In the genomic region with DNA sequence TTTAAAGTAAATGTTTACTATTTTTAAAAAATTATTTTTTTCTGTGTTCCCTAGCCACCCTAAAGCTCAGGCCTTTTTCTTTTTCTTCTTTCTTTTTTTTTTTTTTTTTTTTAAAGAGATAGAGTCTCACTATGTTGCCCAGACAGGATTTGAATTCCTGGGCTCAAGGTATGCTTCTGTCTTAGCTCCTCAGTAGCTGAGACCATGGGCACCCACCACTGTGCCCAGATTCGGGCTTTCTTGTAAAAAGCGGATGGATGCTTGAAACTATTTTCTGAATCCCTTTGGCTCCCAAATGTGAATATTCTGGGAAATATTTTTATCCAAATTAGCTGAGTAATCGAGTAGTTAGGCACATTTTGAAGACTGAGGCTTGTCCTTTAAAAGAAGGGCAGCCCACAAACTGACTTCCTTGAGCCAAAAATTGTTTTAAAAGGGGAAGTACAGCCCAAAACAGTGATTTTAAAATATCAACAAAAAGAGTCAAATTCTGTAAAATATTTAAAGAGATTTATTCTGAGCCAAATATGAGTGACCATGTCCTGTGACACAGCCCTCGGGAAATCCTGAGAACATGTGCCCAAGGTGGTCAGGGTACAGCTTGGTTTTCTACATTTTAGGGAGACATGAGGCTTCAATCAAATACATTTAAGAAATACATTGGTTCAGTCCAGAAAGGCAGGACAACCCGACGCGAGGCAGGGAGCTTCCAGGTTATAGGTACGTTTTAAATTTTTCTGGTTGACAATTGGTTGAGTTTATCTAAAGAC, we compare ENCODE assay signal across 7 cellular contexts. TPM values are rescaled to one million over a fixed set of nuclear protein-coding genes. Genes with fewer than 3 reads are reported as not detected.
DNase-seq lines count a peak whose midpoint lies in the region; ATAC-seq, FAIRE-seq and TF ChIP-seq lines count a peak whose summit lies in the region.

No MANE protein-coding gene starts in this region.

- no peaks in the 10 kb centered on the region for H3K9me3 ChIP-seq in kidney (ENCODE audit: control insufficient read depth in 1 of 2, low read length in 2 of 2)

- peak overlapping the region; percentile 78 for H3K27ac Mint-ChIP-seq in activated T-helper 2 cell treated with anti-CD3 and anti-CD28 coated beads, Interferon-gamma antibody, Interleukin-2, Interleukin-4, amounts not matched to agents 10 μg/mL and 5 μg/mL and 100 μg/mL, durations not matched to agents 14 hours and 24 hours and 36 hours

- H3K4me3 Mint-ChIP-seq in activated T-helper 2 cell treated with anti-CD3 and anti-CD28 coated beads, Interferon-gamma antibody, Interleukin-2, Interleukin-4, amounts not matched to agents 10 μg/mL and 5 μg/mL and 100 μg/mL, durations not matched to agents 14 hours and 24 hours and 36 hours (ENCODE audit: low read depth), result peak overlapping the region; percentile 47

- FAIRE-seq in kidney (lab: Jason Lieb, UNC), result no peak

- intact Hi-C loops in activated T-helper 2 cell treated with anti-CD3 and anti-CD28 coated beads, Interferon-gamma antibody, Interleukin-2, Interleukin-4, amounts not matched to agents 10 μg/mL and 5 μg/mL and 100 μg/mL, durations not matched to agents 14 hours and 24 hours and 36 hours (cut with micrococcal nuclease), result no loop called here
- intact Hi-C loops in kidney (cut with DNase I), result no loop called here

- H3K4me1 Mint-ChIP-seq in activated T-helper 2 cell treated with anti-CD3 and anti-CD28 coated beads, Interferon-gamma antibody, Interleukin-2, Interleukin-4, amounts not matched to agents 10 μg/mL and 5 μg/mL and 100 μg/mL, durations not matched to agents 14 hours and 24 hours and 36 hours (ENCODE audit: low read depth), result peaks cover 28% of the 10 kb centered on the region

- peak overlapping the region in 1 of 2 donors; percentile 30 for H3K9ac ChIP-seq in kidney (ENCODE audit: low read length in 2 of 2)

- H3K4me1 ChIP-seq in kidney (ENCODE audit: control insufficient read depth in 1 of 2, insufficient read depth in 1 of 2, low read depth in 1 of 2, low read length in 2 of 2), result peaks cover 12% of the 10 kb centered on the region in 2 donors

- in situ Hi-C loops in KBM-7 (cut with MboI; ENCODE audit: low pct_unique_long_range_greater_than_20kb, low sequenced_read_pairs), result no loop called here

- TF ChIP-seq CTCF in kidney (IDR thresholded peaks at IDR 0.05; ENCODE audit: borderline replicate concordance, extremely low read depth, insufficient read depth), result no peak

- no peaks in the 10 kb centered on the region for H3K36me3 Mint-ChIP-seq in activated T-helper 2 cell treated with anti-CD3 and anti-CD28 coated beads, Interferon-gamma antibody, Interleukin-2, Interleukin-4, amounts not matched to agents 10 μg/mL and 5 μg/mL and 100 μg/mL, durations not matched to agents 14 hours and 24 hours and 36 hours (ENCODE audit: low read depth)

- DNase-seq in KBM-7, result peak; percentile 61
- DNase-seq in activated T-helper 2 cell treated with anti-CD3 and anti-CD28 coated beads, Interferon-gamma antibody, Interleukin-2, Interleukin-4, amounts not matched to agents 10 μg/mL and 5 μg/mL and 100 μg/mL, durations not matched to agents 14 hours and 24 hours and 36 hours (ENCODE audit: low spot score), result no peak
- DNase-seq in kidney, result no peak
- peak in 3 of 49 donors; percentile 33 to 42 (median 37) for DNase-seq in substantia nigra (lab: John Stamatoyannopoulos, UW)
- no peak for DNase-seq in DMS153 treated with DMSO at 0.1 percent for 48 hours (lab: John Stamatoyannopoulos, UW; ENCODE audit: unreplicated experiment)

- H3K27ac ChIP-seq in kidney (ENCODE audit: low read depth in 2 of 2, low read length in 2 of 2) (peak overlapping the region; percentile 75 to 91), substantia nigra (ENCODE audit: low read depth, low read length, poor library complexity, severe bottlenecking) (peak overlapping the region; percentile 96)

- H3K9me3 Mint-ChIP-seq in activated T-helper 2 cell treated with anti-CD3 and anti-CD28 coated beads, Interferon-gamma antibody, Interleukin-2, Interleukin-4, amounts not matched to agents 10 μg/mL and 5 μg/mL and 100 μg/mL, durations not matched to agents 14 hours and 24 hours and 36 hours, result no peaks in the 10 kb centered on the region

- H3K4me3 ChIP-seq in kidney (ENCODE audit: low read length in 2 of 2), result peak overlapping the region; percentile 92 to 93

- no peaks in the 10 kb centered on the region for H3K27me3 Mint-ChIP-seq in activated T-helper 2 cell treated with anti-CD3 and anti-CD28 coated beads, Interferon-gamma antibody, Interleukin-2, Interleukin-4, amounts not matched to agents 10 μg/mL and 5 μg/mL and 100 μg/mL, durations not matched to agents 14 hours and 24 hours and 36 hours (ENCODE audit: low read depth)

- H3K36me3 ChIP-seq in kidney (ENCODE audit: control insufficient read depth in 1 of 2, insufficient read depth in 2 of 2, low read length in 2 of 2), result no peaks in the 10 kb centered on the region

- ATAC-seq in HG03521 (IDR thresholded peaks at IDR 0.05; ENCODE audit: unreplicated experiment) (no peak), GM18907 (IDR thresholded peaks at IDR 0.05; ENCODE audit: unreplicated experiment) (no peak)

RNA-seq across cellular contexts. Expression of a gene that starts 28.8 kb away (rescaled TPM):
- total RNA-seq in activated T-helper 2 cell treated with anti-CD3 and anti-CD28 coated beads, Interferon-gamma antibody, Interleukin-2, Interleukin-4, amounts not matched to agents 10 μg/mL and 5 μg/mL and 100 μg/mL, durations not matched to agents 14 hours and 24 hours and 36 hours, result not detected in 2 replicates
- not detected for total RNA-seq in kidney
- not detected for polyA plus RNA-seq in kidney (ENCODE audit: insufficient read depth, low read depth, low replicate concordance)
